Comparison of ENCODE assay signal across 8 cellular contexts in genomic region chr5:55234171-55234700, GRCh38. TPM values are rescaled to one million over a fixed set of nuclear protein-coding genes. Genes with fewer than 3 reads are reported as not detected.
DNase-seq lines count a peak whose midpoint lies in the region; ATAC-seq and TF ChIP-seq lines count a peak whose summit lies in the region.

No MANE protein-coding gene starts in this region.

- intact Hi-C loops in activated B cell treated with CpG ODN at 0.5 μM for 24 hours (cut with micrococcal nuclease) (loop anchor here (5.0 kb wide), 1 partner anchor 303 kb away; no protein-coding TSS in a partner anchor), heart left ventricle (cut with DNase I) (loop anchor here in 7 of 10 donors (5.0 to 10.0 kb wide), 3 partner anchors 57 to 62 kb away; partner anchors contain the start of gene CDC20B (in 3 of the 7)), prostate gland (cut with DNase I) (no loop called here)

- peaks cover 0 to 1% (median 0%) of the 10 kb centered on the region in 5 donors for H3K9me3 Mint-ChIP-seq in CD8-positive, alpha-beta memory T cell
- H3K9me3 Mint-ChIP-seq in activated B cell treated with CpG ODN at 0.5 μM for 24 hours = no peaks in the 10 kb centered on the region

- H3K4me3 ChIP-seq in CD8-positive, alpha-beta memory T cell (ENCODE audit: low read length) = peak overlapping the region; percentile 55
- H3K4me3 ChIP-seq in HUES64 (ENCODE audit: low read length) (peak overlapping the region; percentile 57), heart left ventricle (peak overlapping the region; percentile 39 to 67 (median 56)), prostate gland (peak overlapping the region; percentile 39 to 44)

- H3K4me1 Mint-ChIP-seq in CD8-positive, alpha-beta memory T cell = peaks cover 25 to 39% (median 30%) of the 10 kb centered on the region in 3 donors
- H3K4me1 Mint-ChIP-seq in activated B cell treated with CpG ODN at 0.5 μM for 24 hours = peaks cover 29% of the 10 kb centered on the region

- no peaks in the 10 kb centered on the region for H3K36me3 Mint-ChIP-seq in CD8-positive, alpha-beta memory T cell
- no peaks in the 10 kb centered on the region for H3K36me3 Mint-ChIP-seq in activated B cell treated with CpG ODN at 0.5 μM for 24 hours (ENCODE audit: low read depth)

- no peak for TF ChIP-seq POLR2A in heart left ventricle (IDR thresholded peaks at IDR 0.05)
- no peak for TF ChIP-seq POLR2A in prostate gland (IDR thresholded peaks at IDR 0.05)

- CTCF ChIA-PET in CD8-positive, alpha-beta memory T cell (lab: Charles Lee) = interaction anchor here (1.2 to 1.6 kb wide), 2 partner anchors 8 to 62 kb away, joined by 3 to 4 read pairs; no protein-coding TSS in a partner anchor
- CTCF ChIA-PET in activated B cell treated with CpG ODN at 0.5 μM for 24 hours (lab: Charles Lee) = interaction anchor here (1.2 kb wide), 1 partner anchor 10 kb away, joined by 3 read pairs; no protein-coding TSS in a partner anchor

- H3K27ac ChIP-seq in CD8-positive, alpha-beta memory T cell (ENCODE audit: low read depth, low read length) = no peak overlapping the region
- H3K27ac ChIP-seq in HUES64 (ENCODE audit: low read depth, low read length) (no peak overlapping the region), heart left ventricle (no peak overlapping the region), prostate gland (peak overlapping the region; percentile 57 to 71)

- H3K9me3 ChIP-seq in CD8-positive, alpha-beta memory T cell (ENCODE audit: low read length) = no peaks in the 10 kb centered on the region
- H3K9me3 ChIP-seq in HUES64 (ENCODE audit: insufficient read depth, low read depth, low read length) (no peaks in the 10 kb centered on the region), heart left ventricle (no peaks in the 10 kb centered on the region), prostate gland (no peaks in the 10 kb centered on the region)

- ATAC-seq in activated B cell treated with CpG ODN at 0.5 μM for 24 hours (ENCODE audit: low read depth) (no peak), heart left ventricle (peak in 1 of 4 donors; percentile 15), HG03521 (IDR thresholded peaks at IDR 0.05; ENCODE audit: unreplicated experiment) (no peak)

- peaks cover 63 to 64% of the 10 kb centered on the region in 2 donors for H3K27me3 Mint-ChIP-seq in CD8-positive, alpha-beta memory T cell
- H3K27me3 Mint-ChIP-seq in activated B cell treated with CpG ODN at 0.5 μM for 24 hours = peaks cover 56% of the 10 kb centered on the region

- no peak for DNase-seq in CD8-positive, alpha-beta memory T cell
- DNase-seq in activated B cell treated with CpG ODN at 0.5 μM for 24 hours (no peak), heart left ventricle (no peak), prostate gland (ENCODE audit: low spot score) (no peak), COLO829 (ENCODE audit: low spot score) (no peak), middle frontal gyrus (ENCODE audit: extremely low spot score, low spot score) (no peak)

- peak overlapping the region; percentile 80 to 91 (median 87) for H3K4me3 Mint-ChIP-seq in CD8-positive, alpha-beta memory T cell
- H3K4me3 Mint-ChIP-seq in activated B cell treated with CpG ODN at 0.5 μM for 24 hours = peak overlapping the region; percentile 80

- no peaks in the 10 kb centered on the region for H3K36me3 ChIP-seq in CD8-positive, alpha-beta memory T cell (ENCODE audit: insufficient read depth, low read length)
- H3K36me3 ChIP-seq in HUES64 (ENCODE audit: insufficient read depth, low read length) (no peaks in the 10 kb centered on the region), heart left ventricle (no peaks in the 10 kb centered on the region), prostate gland (no peaks in the 10 kb centered on the region)

- H3K27ac Mint-ChIP-seq in CD8-positive, alpha-beta memory T cell = peak overlapping the region in 3 of 8 donors; percentile 7 to 51 (median 25)
- H3K27ac Mint-ChIP-seq in activated B cell treated with CpG ODN at 0.5 μM for 24 hours = no peak overlapping the region

- POLR2A ChIA-PET in CD8-positive, alpha-beta memory T cell (lab: Charles Lee) = interaction anchor here (0.6 to 1.0 kb wide), 2 partner anchors 74 to 576 kb away, joined by 3 to 4 read pairs; partner anchors contain the start of genes DHX29 and MTREX
- POLR2A ChIA-PET in activated B cell treated with CpG ODN at 0.5 μM for 24 hours (lab: Charles Lee) = no interaction called here

- no peak for TF ChIP-seq CTCF in activated B cell treated with CpG ODN at 0.5 μM for 24 hours (IDR thresholded peaks at IDR 0.05)
- TF ChIP-seq CTCF in heart left ventricle (IDR thresholded peaks at IDR 0.05) = no peak
- no peak for TF ChIP-seq CTCF in prostate gland (IDR thresholded peaks at IDR 0.05)

- H3K9ac ChIP-seq in HUES64 (ENCODE audit: low read depth, low read length) = no peak overlapping the region

- 3% methylated on average over 28 of the region's 28 CpGs for WGBS in HUES64
- WGBS in heart left ventricle, 4 donors = 10 to 20% (median 14%) methylated on average over 19 to 28 of the region's 28 CpGs
- WGBS in prostate gland = 8% methylated on average over 28 of the region's 28 CpGs

- H3K27me3 ChIP-seq in CD8-positive, alpha-beta memory T cell (ENCODE audit: insufficient read depth, low read length, poor library complexity, severe bottlenecking) = peaks cover 46% of the 10 kb centered on the region
- H3K27me3 ChIP-seq in HUES64 (ENCODE audit: insufficient read depth, low read length) (peaks cover 95% of the 10 kb centered on the region), heart left ventricle (peaks cover 39 to 98% (median 70%) of the 10 kb centered on the region in 9 donors), prostate gland (replicated peaks; ENCODE audit: insufficient read depth) (no peaks in the 10 kb centered on the region)

- H3K4me1 ChIP-seq in CD8-positive, alpha-beta memory T cell (ENCODE audit: insufficient read depth, low read length) = peaks cover 32% of the 10 kb centered on the region
- peaks cover 16% of the 10 kb centered on the region; the same call in 1 of the 2 replicates for H3K4me1 ChIP-seq in HUES64 (ENCODE audit: insufficient read depth, low read length)
- H3K4me1 ChIP-seq in heart left ventricle = peaks cover 6 to 42% (median 32%) of the 10 kb centered on the region in 12 donors
- H3K4me1 ChIP-seq in prostate gland (replicated peaks) = no peaks in the 10 kb centered on the region

RNA-seq across cellular contexts. Expression of gene CCNO, which starts 0.8 kb away (rescaled TPM):
- total RNA-seq in CD8-positive, alpha-beta memory T cell = under 1 TPM in 1 of 2 experiments, not detected in 1; 0.20 TPM
- polyA plus RNA-seq in CD8-positive, alpha-beta memory T cell = 0.12 TPM
- 0.20 TPM for polyA plus RNA-seq in HUES64 (2013, experiment 1 of 2)
- polyA plus RNA-seq in HUES64 (2013, experiment 2 of 2) = 0.25 TPM
- total RNA-seq in activated B cell treated with CpG ODN at 0.5 μM for 24 hours = not detected in 2 replicates
- under 1 TPM in 2 of 9 donors, not detected in 7; 0.23 to 0.36 TPM for total RNA-seq in heart left ventricle
- polyA plus RNA-seq in heart left ventricle = under 1 TPM in 1 of 2 donors, not detected in 1; 0.04 TPM
- 1 to 10 TPM; 5.6 to 7.2 TPM for total RNA-seq in prostate gland

RNA-seq across cellular contexts. Expression of gene MCIDAS, which starts 7.1 kb away (rescaled TPM):
- total RNA-seq in CD8-positive, alpha-beta memory T cell = not detected
- polyA plus RNA-seq in CD8-positive, alpha-beta memory T cell = not detected
- not detected for polyA plus RNA-seq in HUES64 (2013, experiment 1 of 2)
- polyA plus RNA-seq in HUES64 (2013, experiment 2 of 2) = 0.44 TPM
- not detected in 2 replicates for total RNA-seq in activated B cell treated with CpG ODN at 0.5 μM for 24 hours
- total RNA-seq in heart left ventricle = not detected
- not detected for polyA plus RNA-seq in heart left ventricle
- under 1 TPM in 1 of 2 donors, not detected in 1; 0.80 TPM for total RNA-seq in prostate gland

Comparison
In these comparisons a context has a peak if more than half of its experiments do, and no peak if none do; other contexts are left out.
1. H3K27ac ChIP-seq: peak in prostate gland (2 of 2); none in CD8-positive, alpha-beta memory T cell (single experiment), HUES64 (single experiment) and heart left ventricle (0 of 12).
2. Peak in every context shown above with its lines, with median percentiles within 50 percentile points of each other: H3K4me3 ChIP-seq.